In the genomic region with DNA sequence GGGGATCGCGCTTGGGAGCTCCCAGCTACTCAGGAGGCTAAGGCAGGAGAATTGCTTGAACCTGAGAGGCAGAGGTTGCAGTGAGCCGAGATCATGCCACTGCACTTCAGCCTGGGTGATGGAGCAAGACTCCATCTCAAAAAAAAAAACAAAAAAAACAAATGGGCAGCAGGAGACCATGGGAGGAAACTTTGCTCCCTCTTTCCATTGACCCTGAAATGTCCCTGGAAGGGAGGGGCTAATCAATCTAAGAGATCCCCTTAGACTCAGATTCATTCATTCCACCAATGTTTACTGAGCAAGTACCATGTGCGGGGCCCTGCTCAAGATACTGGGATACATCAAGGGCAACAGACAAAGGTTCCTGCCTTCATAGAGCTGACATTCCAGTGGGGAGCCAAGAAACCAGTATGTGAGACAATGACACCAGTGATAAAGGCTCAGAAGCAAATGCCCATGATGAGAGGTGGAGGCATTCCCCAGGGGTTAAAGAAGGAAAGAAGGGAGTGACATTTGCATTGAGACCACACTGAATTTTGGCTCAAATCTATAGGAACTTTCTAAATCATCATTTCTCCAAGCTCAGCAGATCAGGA, we compare ENCODE assay signal across 12 cellular contexts. TPM values are rescaled to one million over a fixed set of nuclear protein-coding genes. Genes with fewer than 3 reads are reported as not detected.
DNase-seq lines count a peak whose midpoint lies in the region; ATAC-seq and FAIRE-seq lines count a peak whose summit lies in the region.
"Had no signal": no experiment of that assay in that cellular context is flagged by ENCODE, and none has a peak within 500 bp of the region (broad histone marks: within the 10 kb centered on the region; RNA-seq: fewer than 3 reads in every experiment).

No MANE protein-coding gene starts in this region.

- H3K27me3 ChIP-seq in mesendoderm (ENCODE audit: insufficient read depth, low read length, poor library complexity) = no peaks in the 10 kb centered on the region
- H3K27me3 ChIP-seq: adrenal gland had no signal

- DNase-seq in activated naive CD8-positive, alpha-beta T cell treated with anti-CD3 and anti-CD28 coated beads, Interleukin-2, amount 50 U/mL, for 24 hours = no peak
- DNase-seq in epithelial cell of prostate (ENCODE audit: low read depth, low spot score) = no peak
- DNase-seq in mesendoderm = peak; percentile 40
- peak; percentile 41 for DNase-seq in urothelium cell line (ENCODE audit: low spot score)
- DNase-seq: dermis blood vessel endothelial cell had no signal

- no peak overlapping the region for H2AK5ac ChIP-seq in mesendoderm (ENCODE audit: low read length)

- peak overlapping the region; percentile 12 for H3K27ac Mint-ChIP-seq in activated naive CD8-positive, alpha-beta T cell
- H3K27ac Mint-ChIP-seq in activated naive CD8-positive, alpha-beta T cell treated with anti-CD3 and anti-CD28 coated beads, Interleukin-2, amount 50 U/mL, for 24 hours = no peak overlapping the region

- no peak overlapping the region for H4K8ac ChIP-seq in mesendoderm (ENCODE audit: low read depth, low read length)

- H3K9me3 Mint-ChIP-seq in activated naive CD8-positive, alpha-beta T cell (ENCODE audit: low read depth) = no peaks in the 10 kb centered on the region
- peaks cover 4% of the 10 kb centered on the region for H3K9me3 Mint-ChIP-seq in activated naive CD8-positive, alpha-beta T cell treated with anti-CD3 and anti-CD28 coated beads, Interleukin-2, amount 50 U/mL, for 24 hours

- peaks cover 74% of the 10 kb centered on the region for H3K79me2 ChIP-seq in mesendoderm (ENCODE audit: control insufficient read depth, insufficient read depth, low read length)

- no peak overlapping the region for H2BK5ac ChIP-seq in mesendoderm (ENCODE audit: low read length)

- peaks cover 27% of the 10 kb centered on the region for H3K79me1 ChIP-seq in mesendoderm (ENCODE audit: low read length)

- H3K4me2 ChIP-seq in mesendoderm (ENCODE audit: low read length) = no peak overlapping the region
- H3K4me2 ChIP-seq: A549 had no signal

- H3K4ac ChIP-seq in mesendoderm (ENCODE audit: low read depth, low read length) = no peak overlapping the region

- peaks cover 8% of the 10 kb centered on the region for H3K36me3 Mint-ChIP-seq in activated naive CD8-positive, alpha-beta T cell
- H3K36me3 Mint-ChIP-seq in activated naive CD8-positive, alpha-beta T cell treated with anti-CD3 and anti-CD28 coated beads, Interleukin-2, amount 50 U/mL, for 24 hours (ENCODE audit: low read depth) = peaks cover 21% of the 10 kb centered on the region

- no peak for FAIRE-seq in urothelium cell line (lab: Jason Lieb, UNC)
- FAIRE-seq: A549 had no signal

- no peak overlapping the region for H3K4me3 Mint-ChIP-seq in activated naive CD8-positive, alpha-beta T cell
- no peak overlapping the region for H3K4me3 Mint-ChIP-seq in activated naive CD8-positive, alpha-beta T cell treated with anti-CD3 and anti-CD28 coated beads, Interleukin-2, amount 50 U/mL, for 24 hours

- peak overlapping the region; percentile 66 for H3K23ac ChIP-seq in mesendoderm (ENCODE audit: low read length)

- no peak for ATAC-seq in activated naive CD8-positive, alpha-beta T cell treated with anti-CD3 and anti-CD28 coated beads, Interleukin-2, amount 50 U/mL, for 24 hours
- ATAC-seq in GM19463 (IDR thresholded peaks at IDR 0.05; ENCODE audit: unreplicated experiment) = no peak
- ATAC-seq in GM21786 (IDR thresholded peaks at IDR 0.05; ENCODE audit: unreplicated experiment) = no peak
- ATAC-seq in HG03196 (IDR thresholded peaks at IDR 0.05; ENCODE audit: unreplicated experiment) = no peak
- ATAC-seq: activated CD4-positive, CD25-positive, alpha-beta regulatory T cell treated with anti-CD3 and anti-CD28 coated beads, Interleukin-2, amount 50 U/mL, for 24 hours had no signal

- H3K56ac ChIP-seq in mesendoderm (ENCODE audit: low read length) = peak overlapping the region; percentile 43

- no CpG with 5 or more reads among the region's 4 CpGs for WGBS in mesendoderm (ENCODE audit: extremely low coverage, insufficient coverage, low lambda C conversion rate)

- H3K9ac ChIP-seq in mesendoderm (ENCODE audit: low read length) = no peak overlapping the region

- no peak overlapping the region for H3K18ac ChIP-seq in mesendoderm (ENCODE audit: low read length)

- peaks cover 45% of the 10 kb centered on the region for H3K4me1 Mint-ChIP-seq in activated naive CD8-positive, alpha-beta T cell (ENCODE audit: low read depth)
- peaks cover 36% of the 10 kb centered on the region for H3K4me1 Mint-ChIP-seq in activated naive CD8-positive, alpha-beta T cell treated with anti-CD3 and anti-CD28 coated beads, Interleukin-2, amount 50 U/mL, for 24 hours

- no peaks in the 10 kb centered on the region for H3K27me3 Mint-ChIP-seq in activated naive CD8-positive, alpha-beta T cell
- no peaks in the 10 kb centered on the region for H3K27me3 Mint-ChIP-seq in activated naive CD8-positive, alpha-beta T cell treated with anti-CD3 and anti-CD28 coated beads, Interleukin-2, amount 50 U/mL, for 24 hours

- no peak overlapping the region for H3K4me3 ChIP-seq in mesendoderm (ENCODE audit: low read length)
- H3K4me3 ChIP-seq: A549, adrenal gland had no signal

- H3K27ac ChIP-seq in epithelial cell of prostate (peak overlapping the region; percentile 75), mesendoderm (ENCODE audit: low read depth, low read length) (no peak overlapping the region)

- no peak overlapping the region for H2BK15ac ChIP-seq in mesendoderm (replicated peaks; ENCODE audit: low read depth)

- no peaks in the 10 kb centered on the region for H3K36me3 ChIP-seq in mesendoderm (ENCODE audit: control insufficient read depth, insufficient read depth, low read length)
- H3K36me3 ChIP-seq: adrenal gland had no signal

- peaks cover 6% of the 10 kb centered on the region for H3K4me1 ChIP-seq in mesendoderm (ENCODE audit: control insufficient read depth, low read depth, low read length)

- H2BK120ac ChIP-seq in mesendoderm (ENCODE audit: low read depth, low read length) = no peak overlapping the region

- no peak overlapping the region for H4K5ac ChIP-seq in mesendoderm (ENCODE audit: low read length)

RNA-seq across cellular contexts. Expression of gene TFIP11, which starts 37.7 kb away (rescaled TPM):
- 17.8 TPM for polyA plus RNA-seq in mesendoderm (2013, experiment 1 of 2)
- 17.8 TPM for polyA plus RNA-seq in mesendoderm (2013, experiment 2 of 2)

RNA-seq across cellular contexts. Expression of gene TPST2, which starts 39.9 kb away (rescaled TPM):
- 60.8 TPM for polyA plus RNA-seq in mesendoderm (2013, experiment 1 of 2)
- polyA plus RNA-seq in mesendoderm (2013, experiment 2 of 2) = 59.3 TPM

Comparison
In these comparisons a context has a peak if more than half of its experiments do, and no peak if none do; other contexts are left out.
1. DNase-seq: peak in mesendoderm (single experiment) and urothelium cell line (single experiment); none in activated naive CD8-positive, alpha-beta T cell treated with anti-CD3 and anti-CD28 coated beads, Interleukin-2, amount 50 U/mL, for 24 hours (single experiment) and epithelial cell of prostate (single experiment).